ENCODE assay signal across 8 cellular contexts in genomic region chr4:181528570-181529184, GRCh38.
DNase-seq lines count a peak whose midpoint lies in the region; ATAC-seq and TF ChIP-seq lines count a peak whose summit lies in the region.
"Had no signal": no experiment of that assay in that cellular context is flagged by ENCODE, and none has a peak within 500 bp of the region (broad histone marks: within the 10 kb centered on the region; RNA-seq: fewer than 3 reads in every experiment).

No MANE protein-coding gene starts in this region.

- H3K9me3 ChIP-seq in NT2/D1 (ENCODE audit: insufficient read depth, low read length) (no peaks in the 10 kb centered on the region), upper lobe of right lung (no peaks in the 10 kb centered on the region)
- H3K9me3 ChIP-seq: thoracic aorta had no signal

- H3K9ac ChIP-seq in NT2/D1 (ENCODE audit: insufficient read length, low read depth) = no peak overlapping the region

- H3K4me3 ChIP-seq in NT2/D1 (ENCODE audit: insufficient read length, low read depth) (no peak overlapping the region), cardiac fibroblast (replicated peaks in 1 of 2; ENCODE audit: low read depth in 2 of 2, low read length in 2 of 2) (no peak overlapping the region), upper lobe of right lung (no peak overlapping the region)
- H3K4me3 ChIP-seq: thoracic aorta had no signal

- TF ChIP-seq CTCF in cardiac fibroblast (IDR thresholded peaks at IDR 0.05; ENCODE audit: low read depth, low read length) = peak; percentile 86
- peak; percentile 75 for TF ChIP-seq CTCF in upper lobe of right lung (IDR thresholded peaks at IDR 0.05)

- ATAC-seq in GM18909 (IDR thresholded peaks at IDR 0.05; ENCODE audit: poor library complexity, unreplicated experiment) = peak; percentile 76
- peak; percentile 63 for ATAC-seq in HG03521 (IDR thresholded peaks at IDR 0.05; ENCODE audit: unreplicated experiment)
- ATAC-seq in upper lobe of right lung = peak; percentile 94

- H3K27ac ChIP-seq in upper lobe of right lung = no peak overlapping the region
- H3K27ac ChIP-seq: thoracic aorta had no signal

- H3K4me1 ChIP-seq in NT2/D1 (ENCODE audit: insufficient read depth, insufficient read length) (no peaks in the 10 kb centered on the region), upper lobe of right lung (no peaks in the 10 kb centered on the region)

- H3K36me3 ChIP-seq in NT2/D1 (ENCODE audit: insufficient read depth, insufficient read length, low read length) (no peaks in the 10 kb centered on the region), upper lobe of right lung (no peaks in the 10 kb centered on the region)
- H3K36me3 ChIP-seq: thoracic aorta had no signal

- peak; percentile 13 for DNase-seq in DMS79 (lab: John Stamatoyannopoulos, UW)
- DNase-seq in NT2/D1 (ENCODE audit: low read depth, low spot score) = peak; percentile 61
- peak; percentile 68 to 75 for DNase-seq in cardiac fibroblast (ENCODE audit: low read depth in 2 of 2)
- DNase-seq in left kidney (ENCODE audit: low read depth, low spot score) = peak; percentile 93
- peak; percentile 74 for DNase-seq in upper lobe of right lung

- H3K27me3 ChIP-seq in NT2/D1 (ENCODE audit: insufficient read depth, insufficient read length) (no peaks in the 10 kb centered on the region), upper lobe of right lung (no peaks in the 10 kb centered on the region)

- intact Hi-C loops in upper lobe of right lung (cut with DNase I) = loop anchor here (10.0 kb wide), 1 partner anchor 384 kb away; no protein-coding TSS in a partner anchor

Comparison
In these comparisons a context has a peak if more than half of its experiments do, and no peak if none do; other contexts are left out.
1. DNase-seq: peak in every context shown above with its lines; median percentile 93 in left kidney; 74 in upper lobe of right lung; 72 in cardiac fibroblast; 61 in NT2/D1; 13 in DMS79.